27 cellular contexts compared by ENCODE assay signal in genomic region chr9:92242779-92243136, GRCh38. TPM values are rescaled to one million over a fixed set of nuclear protein-coding genes. Genes with fewer than 3 reads are reported as not detected.
A peak's percentile ranks its signal among the peaks of the same experiment; 100 is the strongest.
DNase-seq lines count a peak whose midpoint lies in the region; ATAC-seq and TF ChIP-seq lines count a peak whose summit lies in the region.
"Had no signal": no experiment of that assay in that cellular context is flagged by ENCODE, and none has a peak within 500 bp of the region (broad histone marks: within the 10 kb centered on the region; RNA-seq: fewer than 3 reads in every experiment).

No MANE protein-coding gene starts in this region.

- intact Hi-C loops in MCF 10A (cut with micrococcal nuclease): no loop called here
- intact Hi-C loops in breast epithelium (cut with DNase I; ENCODE audit: low total_unique reads): no loop called here
- intact Hi-C loops in PC-9 (cut with micrococcal nuclease; ENCODE audit: unreplicated experiment): loop anchor here (5.0 to 10.0 kb wide), 2 partner anchors 35 to 62 kb away; no protein-coding TSS in a partner anchor
- intact Hi-C loops in testis (cut with DNase I; ENCODE audit: low total_unique reads): loop anchor here (5.0 kb wide), 1 partner anchor 105 kb away; no protein-coding TSS in a partner anchor

- H3K27me3 Mint-ChIP-seq in MCF 10A (ENCODE audit: insufficient read depth, unreplicated experiment): no peaks in the 10 kb centered on the region
- H3K27me3 Mint-ChIP-seq: activated CD4-positive, alpha-beta T cell treated with anti-CD3 and anti-CD28 coated beads, Interleukin-2, amount 10 ng/mL, durations not matched to agents 24 days and 14 days; IgD-negative memory B cell; T-cell had no signal

- peaks cover 65% of the 10 kb centered on the region for H4K20me1 ChIP-seq in PC-9 (ENCODE audit: insufficient read depth)

- H3K27ac ChIP-seq in breast epithelium: no peak overlapping the region
- H3K27ac ChIP-seq in PC-9: no peak overlapping the region
- H3K27ac ChIP-seq in testis: peak overlapping the region in 1 of 2 donors; percentile 63
- H3K27ac ChIP-seq: BLaER1, colonic mucosa, psoas muscle, RWPE1, sigmoid colon, transverse colon, WERI-Rb-1 had no signal

- no peaks in the 10 kb centered on the region for H3K9me3 Mint-ChIP-seq in MCF 10A (ENCODE audit: unreplicated experiment)
- H3K9me3 Mint-ChIP-seq: activated CD4-positive, alpha-beta T cell treated with anti-CD3 and anti-CD28 coated beads, Interleukin-2, amount 10 ng/mL, durations not matched to agents 24 days and 14 days; IgD-negative memory B cell; T-cell had no signal

- H3K4me2 ChIP-seq in PC-9: no peak overlapping the region
- H3K4me2 ChIP-seq: BLaER1 had no signal

- H3K27me3 ChIP-seq in breast epithelium (no peaks in the 10 kb centered on the region), PC-9 (ENCODE audit: insufficient read depth, low read depth) (no peaks in the 10 kb centered on the region), testis (no peaks in the 10 kb centered on the region)
- H3K27me3 ChIP-seq: BLaER1, colonic mucosa, sigmoid colon, transverse colon had no signal

- H3K36me3 Mint-ChIP-seq in MCF 10A (ENCODE audit: insufficient read depth, unreplicated experiment): peaks cover 100% of the 10 kb centered on the region

- no peak overlapping the region for H3K4me3 Mint-ChIP-seq in MCF 10A (ENCODE audit: unreplicated experiment)
- H3K4me3 Mint-ChIP-seq: activated CD4-positive, alpha-beta T cell treated with anti-CD3 and anti-CD28 coated beads, Interleukin-2, amount 10 ng/mL, durations not matched to agents 24 days and 14 days; IgD-negative memory B cell; T-cell had no signal

- H3K79me2 ChIP-seq in PC-9 (ENCODE audit: low read depth): no peaks in the 10 kb centered on the region

- no peak for TF ChIP-seq CTCF in MCF 10A (IDR thresholded peaks at IDR 0.05; ENCODE audit: unreplicated experiment)
- TF ChIP-seq CTCF in breast epithelium (IDR thresholded peaks at IDR 0.05): peak in 1 of 3 donors; percentile 3
- peak; percentile 15; the same call in 1 of the 2 replicates for TF ChIP-seq CTCF in PC-9 (conservative IDR thresholded peaks at IDR 0.05)
- peak in 2 of 3 experiments; percentile 1 to 41 for TF ChIP-seq CTCF in testis (IDR thresholded peaks at IDR 0.05)

- H3K4me3 ChIP-seq in breast epithelium: no peak overlapping the region
- H3K4me3 ChIP-seq in PC-9: no peak overlapping the region
- no peak overlapping the region for H3K4me3 ChIP-seq in testis
- H3K4me3 ChIP-seq: BLaER1, colonic mucosa, psoas muscle, sigmoid colon, transverse colon had no signal

- H3K36me3 ChIP-seq in breast epithelium (peaks cover 14% of the 10 kb centered on the region), PC-9 (ENCODE audit: low read depth) (peaks cover 69% of the 10 kb centered on the region), testis (ENCODE audit: low read depth, missing control alignments) (no peaks in the 10 kb centered on the region)

- H3K4me1 ChIP-seq in breast epithelium (no peaks in the 10 kb centered on the region), PC-9 (replicated peaks; ENCODE audit: insufficient read depth) (no peaks in the 10 kb centered on the region), testis (peaks cover 5% of the 10 kb centered on the region)
- H3K4me1 ChIP-seq: BLaER1, colonic mucosa, psoas muscle, sigmoid colon, transverse colon had no signal

- no peak overlapping the region for H2AFZ ChIP-seq in PC-9

- ATAC-seq in left lobe of liver: peak; percentile 54
- ATAC-seq in stimulated activated naive CD8-positive, alpha-beta T cell treated with anti-CD3 and anti-CD28 coated beads, Interleukin-15, Interleukin-2, amounts not matched to agents 100 U/mL and 50 U/mL, for 24 hours: no peak
- ATAC-seq in HG03571 (IDR thresholded peaks at IDR 0.05; ENCODE audit: unreplicated experiment): no peak
- ATAC-seq: left ventricle myocardium superior, psoas muscle, T-cell had no signal

- H3K9me3 ChIP-seq in breast epithelium: no peaks in the 10 kb centered on the region
- no peaks in the 10 kb centered on the region for H3K9me3 ChIP-seq in PC-9 (ENCODE audit: insufficient read depth, low read depth)
- H3K9me3 ChIP-seq in testis: no peaks in the 10 kb centered on the region
- H3K9me3 ChIP-seq: BLaER1, colonic mucosa, psoas muscle, sigmoid colon, transverse colon had no signal

- peaks cover 18% of the 10 kb centered on the region for H3F3A ChIP-seq in PC-9 (ENCODE audit: insufficient read depth, low read depth)

- peaks cover 23% of the 10 kb centered on the region for H3K4me1 Mint-ChIP-seq in MCF 10A (ENCODE audit: insufficient read depth, unreplicated experiment)
- H3K4me1 Mint-ChIP-seq: IgD-negative memory B cell, T-cell had no signal

- DNase-seq in MCF 10A (ENCODE audit: unreplicated experiment): no peak
- no peak for DNase-seq in breast epithelium (ENCODE audit: low spot score in 2 of 2)
- DNase-seq in PC-9: no peak
- no peak for DNase-seq in left lobe of liver (ENCODE audit: low spot score)
- DNase-seq in testis: no peak
- no peak for DNase-seq in stimulated activated naive CD8-positive, alpha-beta T cell treated with anti-CD3 and anti-CD28 coated beads, Interleukin-15, Interleukin-2, amounts not matched to agents 100 U/mL and 50 U/mL, for 24 hours
- no peak for DNase-seq in NCI-H146 (lab: John Stamatoyannopoulos, UW)
- DNase-seq: activated CD4-positive, alpha-beta T cell treated with anti-CD3 and anti-CD28 coated beads, Interleukin-2, amount 10 ng/mL, durations not matched to agents 24 days and 14 days; activated naive CD4-positive, alpha-beta T cell; amygdala; colonic mucosa; COR-L47; effector CD4-positive, alpha-beta T cell; islet precursor cell; left ventricle myocardium superior; NCI-H446 treated with DMSO at 0.1 percent for 48 hours; NCI-H774; psoas muscle; sigmoid colon; stimulated activated CD4-positive, alpha-beta T cell treated with anti-CD3 and anti-CD28 coated beads, Interleukin-4, amount 100 ng/mL, for 4 hours; T-cell; transverse colon; WERI-Rb-1 had no signal

- POLR2A ChIA-PET in MCF 10A (lab: Yijun Ruan, JAX) (interaction anchor here (0.7 to 1.6 kb wide), 5 partner anchors 13 to 107 kb away, joined by 3 to 5 read pairs (median 3); no protein-coding TSS in a partner anchor), PC-9 (lab: Charles Lee; ENCODE audit: unreplicated experiment) (interaction anchor here (0.6 kb wide), 2 partner anchors 21 to 1007 kb away, joined by 3 to 5 read pairs; no protein-coding TSS in a partner anchor)

- CTCF ChIA-PET in MCF 10A (lab: Yijun Ruan, JAX): interaction anchor here (0.6 to 10.6 kb wide), 9 partner anchors 14 to 194 kb away, joined by 3 to 153 read pairs (median 4); no protein-coding TSS in a partner anchor
- CTCF ChIA-PET in PC-9 (lab: Charles Lee): interaction anchor here (0.6 to 1.0 kb wide), 2 partner anchors 104 to 674 kb away, joined by 3 to 4 read pairs; no protein-coding TSS in a partner anchor

- H3K27ac Mint-ChIP-seq in MCF 10A (ENCODE audit: low read depth, unreplicated experiment): peak overlapping the region; percentile 47
- H3K27ac Mint-ChIP-seq: activated CD4-positive, alpha-beta T cell treated with anti-CD3 and anti-CD28 coated beads, Interleukin-2, amount 10 ng/mL, durations not matched to agents 24 days and 14 days; T-cell had no signal

- BruUV-seq in MCF 10A (replicated peaks; lab: Mats Ljungman, UMichigan): no TSS peak
- no TSS peak for BruUV-seq in PC-9 (replicated peaks; lab: Mats Ljungman, UMichigan)

- 29 to 73% methylated on average over 5 of the region's 5 CpGs for WGBS in testis, 2 donors

- H3K9me2 ChIP-seq in PC-9 (ENCODE audit: insufficient read depth): no peaks in the 10 kb centered on the region

- no peak for TF ChIP-seq POLR2A in breast epithelium (IDR thresholded peaks at IDR 0.05)
- no peak for TF ChIP-seq POLR2A in testis (IDR thresholded peaks at IDR 0.05)

RNA-seq across cellular contexts. Expression of gene IARS1, which starts 50.7 kb away (rescaled TPM):
- total RNA-seq in MCF 10A (2022) (390 and 403 TPM in 2 replicates), breast epithelium (100 to 1,000 TPM in 2 of 3 donors, 10 to 100 TPM in 1; 56.5 to 111 (median 111) TPM), PC-9 (2021) (232 and 246 TPM in 2 replicates), left lobe of liver (31.5 TPM), testis (100 to 1,000 TPM; 112 to 143 TPM)
- 57.2 TPM for polyA plus RNA-seq in testis (ENCODE audit: insufficient read depth, low read depth, low replicate concordance)

Comparison
In these comparisons a context has a peak if more than half of its experiments do, and no peak if none do; other contexts are left out.
1. intact Hi-C loops: an anchor here in PC-9 (5.0 to 10.0 kb wide) and testis (5.0 kb wide); none called in MCF 10A and breast epithelium.